9 cellular contexts compared by ENCODE assay signal in genomic region chr6:15770347-15771143, GRCh38.
DNase-seq lines count a peak whose midpoint lies in the region; ATAC-seq, FAIRE-seq and TF ChIP-seq lines count a peak whose summit lies in the region.
"Had no signal": no experiment of that assay in that cellular context is flagged by ENCODE, and none has a peak within 500 bp of the region (broad histone marks: within the 10 kb centered on the region; RNA-seq: fewer than 3 reads in every experiment).

No MANE protein-coding gene starts in this region.

- BruUV-seq in Caco-2 (replicated peaks; lab: Mats Ljungman, UMichigan): no TSS peak

- H3K36me3 Mint-ChIP-seq in WTC11: no peaks in the 10 kb centered on the region
- no peaks in the 10 kb centered on the region for H3K36me3 Mint-ChIP-seq in Caco-2 (ENCODE audit: insufficient read depth, unreplicated experiment)

- DNase-seq in EL (peak; percentile 42), GM19239 (ENCODE audit: insufficient read length, low spot score) (no peak), astrocyte of the hippocampus (ENCODE audit: low read depth, low spot score) (peak; percentile 17), NCI-H1694 (lab: John Stamatoyannopoulos, UW) (no peak), NCI-H748 treated with DMSO at 0.1 percent for 48 hours (lab: John Stamatoyannopoulos, UW) (no peak), WTC11 (ENCODE audit: low spot score) (no peak), Caco-2 (no peak)

- intact Hi-C loops in Caco-2 (cut with micrococcal nuclease; ENCODE audit: unreplicated experiment): no loop called here

- FAIRE-seq in GM19239 (lab: Jason Lieb, UNC): peak; percentile 87

- no peaks in the 10 kb centered on the region for H3K27me3 ChIP-seq in Caco-2 (replicated peaks; ENCODE audit: control insufficient read depth, insufficient read depth, low read length)

- no peaks in the 10 kb centered on the region for H3K4me1 Mint-ChIP-seq in WTC11
- no peaks in the 10 kb centered on the region for H3K4me1 Mint-ChIP-seq in Caco-2 (ENCODE audit: low read depth, unreplicated experiment)

- H3K4me1 ChIP-seq in Caco-2: no peaks in the 10 kb centered on the region

- H3K27ac Mint-ChIP-seq in WTC11 (no peak overlapping the region), Caco-2 (ENCODE audit: unreplicated experiment) (no peak overlapping the region)

- CTCF ChIA-PET in WTC11 (lab: Charles Lee) (interaction anchor here (1.0 to 1.5 kb wide), 2 partner anchors 79 to 413 kb away, joined by 3 to 4 read pairs; no protein-coding TSS in a partner anchor), Caco-2 (lab: Charles Lee) (interaction anchor here (0.6 kb wide), 1 partner anchor 358 kb away, joined by 4 read pairs; the partner anchor contains the start of gene MYLIP)

- ATAC-seq in HG03280 (IDR thresholded peaks at IDR 0.05; ENCODE audit: unreplicated experiment) (peak; percentile 54), WTC11 (no peak)

- POLR2A ChIA-PET in WTC11 (lab: Charles Lee): interaction anchor here (0.6 kb wide), 1 partner anchor 87 kb away, joined by 4 read pairs; no protein-coding TSS in a partner anchor
- POLR2A ChIA-PET in Caco-2 (lab: Charles Lee): no interaction called here

- H3K4me3 Mint-ChIP-seq in WTC11 (no peak overlapping the region), Caco-2 (ENCODE audit: unreplicated experiment) (no peak overlapping the region)

- H3K4me3 ChIP-seq in Caco-2 (ENCODE audit: low read depth, low read length): no peak overlapping the region
- H3K4me3 ChIP-seq: SK-N-MC had no signal

- TF ChIP-seq CTCF in WTC11 (IDR thresholded peaks at IDR 0.05) (no peak), Caco-2 (IDR thresholded peaks at IDR 0.05; ENCODE audit: insufficient read depth in 1 of 2, low read depth in 1 of 2, low read length in 1 of 2, severe bottlenecking in 1 of 2, unreplicated experiment in 1 of 2) (no peak)

- H3K9me3 Mint-ChIP-seq in WTC11 (no peaks in the 10 kb centered on the region), Caco-2 (ENCODE audit: unreplicated experiment) (no peaks in the 10 kb centered on the region)

- H3K36me3 ChIP-seq in Caco-2 (ENCODE audit: control insufficient read depth, insufficient read depth, low read length): no peaks in the 10 kb centered on the region

- no peaks in the 10 kb centered on the region for H3K9me3 ChIP-seq in Caco-2

- H3K27me3 Mint-ChIP-seq in WTC11 (ENCODE audit: low read depth): no peaks in the 10 kb centered on the region; the same call in 1 of the 2 replicates
- H3K27me3 Mint-ChIP-seq in Caco-2 (ENCODE audit: insufficient read depth, unreplicated experiment): peaks cover 6% of the 10 kb centered on the region

TF ChIP-seq in WTC11, 78 proteins besides CTCF, POLR2A, EP300 and RAD21:
- TF ChIP-seq, protein P1, sequence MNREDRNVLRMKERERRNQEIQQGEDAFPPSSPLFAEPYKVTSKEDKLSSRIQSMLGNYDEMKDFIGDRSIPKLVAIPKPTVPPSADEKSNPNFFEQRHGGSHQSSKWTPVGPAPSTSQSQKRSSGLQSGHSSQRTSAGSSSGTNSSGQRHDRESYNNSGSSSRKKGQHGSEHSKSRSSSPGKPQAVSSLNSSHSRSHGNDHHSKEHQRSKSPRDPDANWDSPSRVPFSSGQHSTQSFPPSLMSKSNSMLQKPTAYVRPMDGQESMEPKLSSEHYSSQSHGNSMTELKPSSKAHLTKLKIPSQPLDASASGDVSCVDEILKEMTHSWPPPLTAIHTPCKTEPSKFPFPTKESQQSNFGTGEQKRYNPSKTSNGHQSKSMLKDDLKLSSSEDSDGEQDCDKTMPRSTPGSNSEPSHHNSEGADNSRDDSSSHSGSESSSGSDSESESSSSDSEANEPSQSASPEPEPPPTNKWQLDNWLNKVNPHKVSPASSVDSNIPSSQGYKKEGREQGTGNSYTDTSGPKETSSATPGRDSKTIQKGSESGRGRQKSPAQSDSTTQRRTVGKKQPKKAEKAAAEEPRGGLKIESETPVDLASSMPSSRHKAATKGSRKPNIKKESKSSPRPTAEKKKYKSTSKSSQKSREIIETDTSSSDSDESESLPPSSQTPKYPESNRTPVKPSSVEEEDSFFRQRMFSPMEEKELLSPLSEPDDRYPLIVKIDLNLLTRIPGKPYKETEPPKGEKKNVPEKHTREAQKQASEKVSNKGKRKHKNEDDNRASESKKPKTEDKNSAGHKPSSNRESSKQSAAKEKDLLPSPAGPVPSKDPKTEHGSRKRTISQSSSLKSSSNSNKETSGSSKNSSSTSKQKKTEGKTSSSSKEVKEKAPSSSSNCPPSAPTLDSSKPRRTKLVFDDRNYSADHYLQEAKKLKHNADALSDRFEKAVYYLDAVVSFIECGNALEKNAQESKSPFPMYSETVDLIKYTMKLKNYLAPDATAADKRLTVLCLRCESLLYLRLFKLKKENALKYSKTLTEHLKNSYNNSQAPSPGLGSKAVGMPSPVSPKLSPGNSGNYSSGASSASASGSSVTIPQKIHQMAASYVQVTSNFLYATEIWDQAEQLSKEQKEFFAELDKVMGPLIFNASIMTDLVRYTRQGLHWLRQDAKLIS (CRISPR knock-in tag; IDR thresholded peaks at IDR 0.05; ENCODE audit: borderline replicate concordance): no peak
- TF ChIP-seq, protein P2, sequence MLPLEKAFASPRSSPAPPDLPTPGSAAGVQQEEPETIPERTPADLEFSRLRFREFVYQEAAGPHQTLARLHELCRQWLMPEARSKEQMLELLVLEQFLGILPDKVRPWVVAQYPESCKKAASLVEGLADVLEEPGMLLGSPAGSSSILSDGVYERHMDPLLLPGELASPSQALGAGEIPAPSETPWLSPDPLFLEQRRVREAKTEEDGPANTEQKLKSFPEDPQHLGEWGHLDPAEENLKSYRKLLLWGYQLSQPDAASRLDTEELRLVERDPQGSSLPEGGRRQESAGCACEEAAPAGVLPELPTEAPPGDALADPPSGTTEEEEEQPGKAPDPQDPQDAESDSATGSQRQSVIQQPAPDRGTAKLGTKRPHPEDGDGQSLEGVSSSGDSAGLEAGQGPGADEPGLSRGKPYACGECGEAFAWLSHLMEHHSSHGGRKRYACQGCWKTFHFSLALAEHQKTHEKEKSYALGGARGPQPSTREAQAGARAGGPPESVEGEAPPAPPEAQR (CRISPR knock-in tag; IDR thresholded peaks at IDR 0.05): no peak
- TF ChIP-seq KAT7 (CRISPR knock-in tag; IDR thresholded peaks at IDR 0.05; ENCODE audit: borderline replicate concordance) (no peak), E2F1 (CRISPR knock-in tag; IDR thresholded peaks at IDR 0.05) (no peak), NR2C2 (CRISPR knock-in tag; IDR thresholded peaks at IDR 0.05) (no peak), CREB1 (CRISPR knock-in tag; IDR thresholded peaks at IDR 0.05) (no peak), EMX1 (CRISPR knock-in tag; IDR thresholded peaks at IDR 0.05) (no peak), HMGA2 (CRISPR knock-in tag; IDR thresholded peaks at IDR 0.05) (no peak), CREM (CRISPR knock-in tag; IDR thresholded peaks at IDR 0.05) (no peak), ZBTB43 (CRISPR knock-in tag; IDR thresholded peaks at IDR 0.05) (no peak), ZNF138 (CRISPR knock-in tag; conservative IDR thresholded peaks at IDR 0.05) (no peak), MXD4 (CRISPR knock-in tag; IDR thresholded peaks at IDR 0.05; ENCODE audit: borderline replicate concordance) (no peak), TEAD4 (CRISPR knock-in tag; IDR thresholded peaks at IDR 0.05) (no peak), ZNF423 (CRISPR knock-in tag; IDR thresholded peaks at IDR 0.05) (no peak)
- TF ChIP-seq, protein P3, sequence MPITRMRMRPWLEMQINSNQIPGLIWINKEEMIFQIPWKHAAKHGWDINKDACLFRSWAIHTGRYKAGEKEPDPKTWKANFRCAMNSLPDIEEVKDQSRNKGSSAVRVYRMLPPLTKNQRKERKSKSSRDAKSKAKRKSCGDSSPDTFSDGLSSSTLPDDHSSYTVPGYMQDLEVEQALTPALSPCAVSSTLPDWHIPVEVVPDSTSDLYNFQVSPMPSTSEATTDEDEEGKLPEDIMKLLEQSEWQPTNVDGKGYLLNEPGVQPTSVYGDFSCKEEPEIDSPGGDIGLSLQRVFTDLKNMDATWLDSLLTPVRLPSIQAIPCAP (CRISPR knock-in tag; IDR thresholded peaks at IDR 0.05): no peak
- TF ChIP-seq, protein P4, sequence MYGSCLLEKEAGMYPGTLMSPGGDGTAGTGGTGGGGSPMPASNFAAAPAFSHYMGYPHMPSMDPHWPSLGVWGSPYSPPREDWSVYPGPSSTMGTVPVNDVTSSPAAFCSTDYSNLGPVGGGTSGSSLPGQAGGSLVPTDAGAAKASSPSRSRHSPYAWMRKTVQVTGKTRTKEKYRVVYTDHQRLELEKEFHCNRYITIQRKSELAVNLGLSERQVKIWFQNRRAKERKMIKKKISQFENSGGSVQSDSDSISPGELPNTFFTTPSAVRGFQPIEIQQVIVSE (CRISPR knock-in tag; IDR thresholded peaks at IDR 0.05; ENCODE audit: borderline replicate concordance): no peak

Comparison
In these comparisons a context has a peak if more than half of its experiments do, and no peak if none do; other contexts are left out.
1. DNase-seq: peak in EL (single experiment) and astrocyte of the hippocampus (single experiment); none in GM19239 (single experiment), NCI-H1694 (single experiment), NCI-H748 treated with DMSO at 0.1 percent for 48 hours (single experiment), WTC11 (single experiment) and Caco-2 (0 of 2).